ENCODE assay signal across 9 cellular contexts in genomic region chr6:148760568-148761531, GRCh38. TPM values are rescaled to one million over a fixed set of nuclear protein-coding genes. Genes with fewer than 3 reads are reported as not detected.
A peak's percentile ranks its signal among the peaks of the same experiment; 100 is the strongest.
DNase-seq lines count a peak whose midpoint lies in the region; ATAC-seq and TF ChIP-seq lines count a peak whose summit lies in the region.
"Had no signal": no experiment of that assay in that cellular context is flagged by ENCODE, and none has a peak within 500 bp of the region (broad histone marks: within the 10 kb centered on the region; RNA-seq: fewer than 3 reads in every experiment).

No MANE protein-coding gene starts in this region.

- no peaks in the 10 kb centered on the region for H3K27me3 ChIP-seq in duodenal mucosa (ENCODE audit: control insufficient read depth in 1 of 2, insufficient read depth in 2 of 2, low read length in 2 of 2)

- H3K4me1 Mint-ChIP-seq in activated B cell treated with CpG ODN at 0.5 μM for 24 hours = peaks cover 98% of the 10 kb centered on the region

- intact Hi-C loops in activated B cell treated with CpG ODN at 0.5 μM for 24 hours (cut with micrococcal nuclease) = loop anchor here (1.0 to 2.0 kb wide), 4 partner anchors 11 to 728 kb away; no protein-coding TSS in a partner anchor

- peak; percentile 34 for ATAC-seq in GM21367 (IDR thresholded peaks at IDR 0.05; ENCODE audit: unreplicated experiment)
- ATAC-seq in activated B cell treated with CpG ODN at 0.5 μM for 24 hours (ENCODE audit: low read depth) = peak; percentile 54
- ATAC-seq in stimulated activated naive CD8-positive, alpha-beta T cell treated with anti-CD3 and anti-CD28 coated beads, Interleukin-15, Interleukin-2, amounts not matched to agents 100 U/mL and 50 U/mL, for 24 hours = peak; percentile 72

- peaks cover 2% of the 10 kb centered on the region for H3K36me3 Mint-ChIP-seq in activated B cell treated with CpG ODN at 0.5 μM for 24 hours (ENCODE audit: low read depth)

- peak in 12 of 14 donors; percentile 6 to 58 (median 39) for DNase-seq in C1 segment of cervical spinal cord (lab: John Stamatoyannopoulos, UW)
- DNase-seq in HT1080 (ENCODE audit: low read depth) = peak; percentile 78
- peak; percentile 73 for DNase-seq in activated B cell treated with CpG ODN at 0.5 μM for 24 hours
- DNase-seq in medulla oblongata (ENCODE audit: extremely low spot score) = peak; percentile 73
- DNase-seq in stimulated activated naive CD8-positive, alpha-beta T cell treated with anti-CD3 and anti-CD28 coated beads, Interleukin-15, Interleukin-2, amounts not matched to agents 100 U/mL and 50 U/mL, for 24 hours = peak; percentile 59
- no peak for DNase-seq in DMS114 treated with DMSO at 0.1 percent for 48 hours (lab: John Stamatoyannopoulos, UW; ENCODE audit: unreplicated experiment)

- no peak for TF ChIP-seq CTCF in activated B cell treated with CpG ODN at 0.5 μM for 24 hours (IDR thresholded peaks at IDR 0.05)

- H3K4me3 Mint-ChIP-seq in activated B cell treated with CpG ODN at 0.5 μM for 24 hours = peak overlapping the region; percentile 84

- H3K9me3 ChIP-seq in duodenal mucosa (ENCODE audit: control insufficient read depth in 1 of 2, low read length in 2 of 2) = no peaks in the 10 kb centered on the region

- no peaks in the 10 kb centered on the region for H3K36me3 ChIP-seq in duodenal mucosa (ENCODE audit: control insufficient read depth in 1 of 2, insufficient read depth in 2 of 2, low read length in 2 of 2)

- peak overlapping the region; percentile 35 to 57 for H3K4me3 ChIP-seq in duodenal mucosa (ENCODE audit: low read depth in 1 of 2, low read length in 2 of 2)

- no peaks in the 10 kb centered on the region for H3K27me3 Mint-ChIP-seq in activated B cell treated with CpG ODN at 0.5 μM for 24 hours

- H3K9ac ChIP-seq in duodenal mucosa (ENCODE audit: low read depth in 1 of 2, low read length in 2 of 2) = peak overlapping the region in 1 of 2 donors; percentile 33

- POLR2A ChIA-PET in activated B cell treated with CpG ODN at 0.5 μM for 24 hours (lab: Charles Lee) = interaction anchor here (0.6 to 5.7 kb wide), 26 partner anchors 8 to 729 kb away, joined by 3 to 139 read pairs (median 6); partner anchors contain the start of genes TAB2 and UST

- peaks cover 14 to 22% of the 10 kb centered on the region in 2 donors for H3K4me1 ChIP-seq in duodenal mucosa (ENCODE audit: control insufficient read depth in 1 of 2, insufficient read depth in 2 of 2, low read length in 2 of 2)

- H3K27ac ChIP-seq in duodenal mucosa (ENCODE audit: low read depth, low read length) = peak overlapping the region; percentile 53
- H3K27ac ChIP-seq: HL-60 had no signal

- peak overlapping the region; percentile 93 for H3K27ac Mint-ChIP-seq in activated B cell treated with CpG ODN at 0.5 μM for 24 hours

- CTCF ChIA-PET in activated B cell treated with CpG ODN at 0.5 μM for 24 hours (lab: Charles Lee) = interaction anchor here (1.0 to 5.0 kb wide), 7 partner anchors 10 to 266 kb away, joined by 3 to 31 read pairs (median 4); no protein-coding TSS in a partner anchor

- peaks cover 5% of the 10 kb centered on the region for H3K9me3 Mint-ChIP-seq in activated B cell treated with CpG ODN at 0.5 μM for 24 hours

RNA-seq across cellular contexts. Expression of gene UST, which starts 14.0 kb away (rescaled TPM):
- 12.4 and 14.0 TPM in 2 replicates for total RNA-seq in HT1080 (2014; rRNA removed; shearing (Covaris generic))
- polyA plus RNA-seq in HT1080 (2015; cell fraction: cytosol; rRNA removed) = 6.2 and 6.8 TPM in 2 replicates
- polyA plus RNA-seq in HT1080 (2015; cell fraction: nucleus; rRNA removed) = 3.4 and 4.4 TPM in 2 replicates
- 14.3 and 18.1 TPM in 2 replicates for total RNA-seq in activated B cell treated with CpG ODN at 0.5 μM for 24 hours
